Comparison of ENCODE assay signal across 1 cellular context in the genomic region with DNA sequence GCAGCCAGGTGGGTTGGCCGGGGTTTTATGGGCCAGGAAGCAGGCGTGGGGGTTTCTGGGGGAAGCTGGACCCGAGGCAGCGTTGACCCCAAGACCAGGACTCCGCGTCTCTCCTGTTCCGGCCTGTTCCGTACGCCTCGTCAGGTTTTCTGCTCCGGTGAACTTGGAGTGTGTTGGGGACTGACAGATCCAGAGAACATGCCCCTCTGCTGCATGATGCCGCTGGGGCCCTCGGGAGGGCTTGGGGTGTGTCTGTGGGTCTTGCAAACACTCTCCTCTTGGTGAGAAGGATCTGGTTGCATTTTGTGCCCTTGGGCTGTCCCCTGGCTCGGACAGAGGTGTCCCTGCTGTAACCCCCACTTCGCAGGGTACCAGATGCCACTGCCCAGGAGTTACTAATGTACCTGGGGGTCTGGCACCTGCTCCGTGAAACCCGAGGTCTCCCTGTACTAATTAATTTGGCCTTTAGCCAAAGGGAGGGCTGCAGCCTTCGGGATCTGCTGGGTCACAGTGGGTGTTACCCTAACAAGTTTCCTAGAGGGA.
TF ChIP-seq lines count a peak whose summit lies in the region.

No MANE protein-coding gene starts in this region.

TF ChIP-seq in GM12878, 131 proteins besides CTCF, POLR2A, EP300 and RAD21:
- no peak for TF ChIP-seq POU2F2 (IDR thresholded peaks at IDR 0.05; ENCODE audit: borderline replicate concordance, low read depth, low read length)
- no peak for TF ChIP-seq MYB (IDR thresholded peaks at IDR 0.05; ENCODE audit: borderline replicate concordance, low read depth, low read length)
- no peak for TF ChIP-seq ZNF207 (IDR thresholded peaks at IDR 0.05; ENCODE audit: borderline replicate concordance)
- no peak for TF ChIP-seq IKZF1 (conservative IDR thresholded peaks at IDR 0.05)
- TF ChIP-seq TCF12 (IDR thresholded peaks at IDR 0.05; ENCODE audit: low read depth, low read length): no peak
- no peak for TF ChIP-seq SMAD5 (IDR thresholded peaks at IDR 0.05; ENCODE audit: low read depth)
- TF ChIP-seq CREM (IDR thresholded peaks at IDR 0.05; ENCODE audit: low read depth): no peak
- no peak for TF ChIP-seq TARDBP (IDR thresholded peaks at IDR 0.05; ENCODE audit: borderline replicate concordance)
- TF ChIP-seq ATF3 (IDR thresholded peaks at IDR 0.05; ENCODE audit: borderline replicate concordance, extremely low read depth, low read depth, low read length): no peak
- TF ChIP-seq SUPT20H (IDR thresholded peaks at IDR 0.05; ENCODE audit: borderline replicate concordance, control insufficient read depth, low read depth, low read length): no peak
- no peak for TF ChIP-seq CEBPB (IDR thresholded peaks at IDR 0.05; ENCODE audit: borderline replicate concordance in 1 of 2, low read depth in 2 of 2, low read length in 2 of 2)
- no peak for TF ChIP-seq CHD1 (IDR thresholded peaks at IDR 0.05; ENCODE audit: low read depth, low read length)
- TF ChIP-seq, protein P1, sequence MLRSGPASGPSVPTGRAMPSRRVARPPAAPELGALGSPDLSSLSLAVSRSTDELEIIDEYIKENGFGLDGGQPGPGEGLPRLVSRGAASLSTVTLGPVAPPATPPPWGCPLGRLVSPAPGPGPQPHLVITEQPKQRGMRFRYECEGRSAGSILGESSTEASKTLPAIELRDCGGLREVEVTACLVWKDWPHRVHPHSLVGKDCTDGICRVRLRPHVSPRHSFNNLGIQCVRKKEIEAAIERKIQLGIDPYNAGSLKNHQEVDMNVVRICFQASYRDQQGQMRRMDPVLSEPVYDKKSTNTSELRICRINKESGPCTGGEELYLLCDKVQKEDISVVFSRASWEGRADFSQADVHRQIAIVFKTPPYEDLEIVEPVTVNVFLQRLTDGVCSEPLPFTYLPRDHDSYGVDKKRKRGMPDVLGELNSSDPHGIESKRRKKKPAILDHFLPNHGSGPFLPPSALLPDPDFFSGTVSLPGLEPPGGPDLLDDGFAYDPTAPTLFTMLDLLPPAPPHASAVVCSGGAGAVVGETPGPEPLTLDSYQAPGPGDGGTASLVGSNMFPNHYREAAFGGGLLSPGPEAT (IDR thresholded peaks at IDR 0.05; ENCODE audit: low read depth): no peak
- no peak for TF ChIP-seq WRNIP1 (IDR thresholded peaks at IDR 0.05; ENCODE audit: borderline replicate concordance, low read depth, low read length)
- no peak for TF ChIP-seq MTA2 (IDR thresholded peaks at IDR 0.05; ENCODE audit: low read depth)
- TF ChIP-seq ETV6 (conservative IDR thresholded peaks at IDR 0.05 in 1 of 2, IDR thresholded peaks at IDR 0.05 in 1 of 2; ENCODE audit: borderline replicate concordance in 1 of 2, low read depth in 1 of 2): no peak
- TF ChIP-seq NR2C1 (IDR thresholded peaks at IDR 0.05): no peak
- no peak for TF ChIP-seq ZNF274 (IDR thresholded peaks at IDR 0.05; ENCODE audit: insufficient read depth, insufficient read length)
- TF ChIP-seq KDM1A (IDR thresholded peaks at IDR 0.05; ENCODE audit: borderline replicate concordance): no peak
- no peak for TF ChIP-seq CBFB (IDR thresholded peaks at IDR 0.05; ENCODE audit: low read depth)
